9 cellular contexts compared by ENCODE assay signal in the genomic region with DNA sequence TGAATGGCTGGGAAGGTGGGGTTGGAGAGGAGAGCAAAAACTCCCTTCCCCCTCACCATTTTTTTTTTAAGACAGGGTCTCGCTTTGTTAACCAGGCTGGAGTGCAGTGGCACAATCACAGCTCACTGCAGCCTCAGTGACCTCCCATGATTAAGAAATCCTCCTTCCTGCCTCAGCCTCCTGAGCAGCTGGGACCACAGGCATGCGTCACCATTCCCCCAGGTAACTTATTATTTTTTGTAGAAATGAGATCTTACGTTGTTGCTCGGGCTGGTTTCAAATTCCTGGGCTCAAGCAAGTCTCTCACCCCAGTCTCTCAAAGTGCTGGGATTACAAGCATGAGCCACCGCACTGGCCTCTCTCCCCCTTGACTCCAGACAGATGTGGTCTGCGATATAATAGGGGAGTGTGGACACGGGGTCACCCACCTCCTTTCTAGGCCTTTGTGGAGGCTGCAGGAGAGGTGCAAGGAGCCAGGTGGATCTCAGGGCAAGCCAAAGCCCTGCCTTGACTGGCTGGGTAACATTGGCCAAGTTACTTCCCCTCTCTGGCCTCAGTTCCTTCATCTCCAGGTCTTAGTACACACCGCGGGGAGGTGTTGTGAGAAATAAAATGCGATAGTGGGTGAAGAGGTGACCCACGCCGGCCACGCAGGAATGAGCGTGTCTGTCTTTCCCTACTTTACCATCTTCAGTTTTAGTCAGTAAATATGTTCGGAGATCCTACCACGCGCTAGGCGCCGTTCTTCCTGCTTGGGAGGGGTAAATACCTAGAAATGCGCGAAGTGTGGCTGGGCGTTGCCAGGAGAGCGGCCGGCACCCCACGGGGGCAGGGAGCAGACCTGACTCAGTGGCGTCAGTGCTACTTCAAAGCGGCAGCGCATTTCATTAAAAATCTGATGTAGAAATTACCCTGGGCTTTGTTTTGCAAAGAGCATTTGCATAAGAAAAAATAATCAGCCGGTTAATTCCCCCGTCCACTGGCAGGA. TPM values are rescaled to one million over a fixed set of nuclear protein-coding genes. Genes with fewer than 3 reads are reported as not detected.
DNase-seq lines count a peak whose midpoint lies in the region; ATAC-seq lines count a peak whose summit lies in the region.
"Had no signal": no experiment of that assay in that cellular context is flagged by ENCODE, and none has a peak within 500 bp of the region (broad histone marks: within the 10 kb centered on the region; RNA-seq: fewer than 3 reads in every experiment).

No MANE protein-coding gene starts in this region.

- peaks cover 15% of the 10 kb centered on the region for H3K4me1 Mint-ChIP-seq in activated T-helper 2 cell treated with anti-CD3 and anti-CD28 coated beads, Interferon-gamma antibody, Interleukin-2, Interleukin-4, amounts not matched to agents 10 μg/mL and 5 μg/mL and 100 μg/mL, durations not matched to agents 14 hours and 24 hours and 36 hours (ENCODE audit: low read depth)

- H3K27ac ChIP-seq in skin epidermis, result no peak overlapping the region
- H3K27ac ChIP-seq: 22Rv1 had no signal

- ATAC-seq in HG02642 (IDR thresholded peaks at IDR 0.05; ENCODE audit: poor library complexity, unreplicated experiment), result no peak

- DNase-seq in DMS53 (lab: John Stamatoyannopoulos, UW) (peak; percentile 46), DMS53 treated with DMSO at 0.1 percent for 48 hours (lab: John Stamatoyannopoulos, UW; ENCODE audit: unreplicated experiment) (no peak), RPMI8226 (no peak)
- DNase-seq in activated T-helper 2 cell treated with anti-CD3 and anti-CD28 coated beads, Interferon-gamma antibody, Interleukin-2, Interleukin-4, amounts not matched to agents 10 μg/mL and 5 μg/mL and 100 μg/mL, durations not matched to agents 14 hours and 24 hours and 36 hours (ENCODE audit: low spot score), result no peak
- DNase-seq in activated naive CD4-positive, alpha-beta T cell treated with Interleukin-2 at 50 U/mL for 16 hours, result no peak

- peak overlapping the region; percentile 73 for H3K4me3 Mint-ChIP-seq in activated T-helper 2 cell treated with anti-CD3 and anti-CD28 coated beads, Interferon-gamma antibody, Interleukin-2, Interleukin-4, amounts not matched to agents 10 μg/mL and 5 μg/mL and 100 μg/mL, durations not matched to agents 14 hours and 24 hours and 36 hours (ENCODE audit: low read depth)

- no peaks in the 10 kb centered on the region for H3K36me3 Mint-ChIP-seq in activated T-helper 2 cell treated with anti-CD3 and anti-CD28 coated beads, Interferon-gamma antibody, Interleukin-2, Interleukin-4, amounts not matched to agents 10 μg/mL and 5 μg/mL and 100 μg/mL, durations not matched to agents 14 hours and 24 hours and 36 hours (ENCODE audit: low read depth)

- intact Hi-C loops in activated T-helper 2 cell treated with anti-CD3 and anti-CD28 coated beads, Interferon-gamma antibody, Interleukin-2, Interleukin-4, amounts not matched to agents 10 μg/mL and 5 μg/mL and 100 μg/mL, durations not matched to agents 14 hours and 24 hours and 36 hours (cut with micrococcal nuclease), result loop anchor here (2.0 to 5.0 kb wide), 2 partner anchors 94 to 318 kb away; no protein-coding TSS in a partner anchor

- H3K9me3 Mint-ChIP-seq in activated T-helper 2 cell treated with anti-CD3 and anti-CD28 coated beads, Interferon-gamma antibody, Interleukin-2, Interleukin-4, amounts not matched to agents 10 μg/mL and 5 μg/mL and 100 μg/mL, durations not matched to agents 14 hours and 24 hours and 36 hours, result no peaks in the 10 kb centered on the region

- peaks cover 53% of the 10 kb centered on the region for H3K27me3 Mint-ChIP-seq in activated T-helper 2 cell treated with anti-CD3 and anti-CD28 coated beads, Interferon-gamma antibody, Interleukin-2, Interleukin-4, amounts not matched to agents 10 μg/mL and 5 μg/mL and 100 μg/mL, durations not matched to agents 14 hours and 24 hours and 36 hours (ENCODE audit: low read depth)

- no peak overlapping the region for H3K27ac Mint-ChIP-seq in activated T-helper 2 cell treated with anti-CD3 and anti-CD28 coated beads, Interferon-gamma antibody, Interleukin-2, Interleukin-4, amounts not matched to agents 10 μg/mL and 5 μg/mL and 100 μg/mL, durations not matched to agents 14 hours and 24 hours and 36 hours

- H3K9me3 ChIP-seq in iPS-18c (ENCODE audit: control insufficient read depth, insufficient read depth, low read length), result no peaks in the 10 kb centered on the region

- H3K4me3 ChIP-seq in iPS-18c (ENCODE audit: insufficient read depth, low read depth, low read length), result peak overlapping the region; percentile 57
- peak overlapping the region in 6 of 7 experiments; percentile 10 to 37 (median 22) for H3K4me3 ChIP-seq in skin epidermis

RNA-seq across cellular contexts. Expression of gene CORO2B, which starts 20.2 kb away (rescaled TPM):
- total RNA-seq in activated T-helper 2 cell treated with anti-CD3 and anti-CD28 coated beads, Interferon-gamma antibody, Interleukin-2, Interleukin-4, amounts not matched to agents 10 μg/mL and 5 μg/mL and 100 μg/mL, durations not matched to agents 14 hours and 24 hours and 36 hours, result 0.41 and 0.43 TPM in 2 replicates
